Comparison of ENCODE assay signal across 8 cellular contexts in the genomic region with DNA sequence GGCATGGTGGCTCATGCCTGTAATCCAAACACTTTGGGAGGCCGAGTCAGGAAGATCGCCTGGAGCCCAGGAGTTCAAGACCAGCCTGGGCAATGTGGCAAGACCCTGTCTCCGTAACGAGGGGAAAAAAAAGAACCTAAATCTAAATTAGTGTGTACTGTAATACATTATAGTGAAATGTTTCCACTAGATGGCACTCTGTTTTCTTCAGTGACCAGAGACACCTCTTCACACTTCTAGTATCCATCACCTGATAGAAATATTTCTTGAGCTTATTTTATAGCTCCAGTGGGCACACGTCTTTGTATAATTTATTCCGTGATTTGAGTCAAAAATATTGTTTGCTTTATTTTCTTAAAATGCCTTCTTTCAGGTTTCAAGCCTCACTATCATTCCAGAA.
DNase-seq lines count a peak whose midpoint lies in the region; ATAC-seq, FAIRE-seq and TF ChIP-seq lines count a peak whose summit lies in the region.

No MANE protein-coding gene starts in this region.

- 34 to 45% methylated on average over 6 of the region's 6 CpGs for WGBS in tibial nerve, 2 donors

- TF ChIP-seq EP300 in tibial nerve (IDR thresholded peaks at IDR 0.05), result no peak

- H3K9me3 ChIP-seq in tibial nerve, result no peaks in the 10 kb centered on the region

- H3K4me1 ChIP-seq in tibial nerve, result peaks cover 0 to 4% (median 0%) of the 10 kb centered on the region in 4 donors

- no peak for TF ChIP-seq POLR2A in tibial nerve (IDR thresholded peaks at IDR 0.05)

- H3K27ac ChIP-seq in tibial nerve, result no peak overlapping the region

- H3K27me3 ChIP-seq in GM06990 (replicated peaks; ENCODE audit: control insufficient read depth, insufficient read depth, low read length) (no peaks in the 10 kb centered on the region), tibial nerve (no peaks in the 10 kb centered on the region)

- TF ChIP-seq CTCF in GM06990 (IDR thresholded peaks at IDR 0.05; ENCODE audit: insufficient read depth, low read length, poor library complexity, severe bottlenecking), result peak; percentile 37
- TF ChIP-seq CTCF in epithelial cell of proximal tubule (conservative IDR thresholded peaks at IDR 0.05; ENCODE audit: low read depth, low read length), result peak; percentile 47
- TF ChIP-seq CTCF in tibial nerve (IDR thresholded peaks at IDR 0.05), result peak in 3 of 5 experiments; percentile 14 to 38 (median 26)

- H3K36me3 ChIP-seq in GM06990 (ENCODE audit: control insufficient read depth, insufficient read depth, low read length), result no peaks in the 10 kb centered on the region
- H3K36me3 ChIP-seq in tibial nerve, result no peaks in the 10 kb centered on the region

- peak; percentile 63 for ATAC-seq in HG02678 (IDR thresholded peaks at IDR 0.05; ENCODE audit: unreplicated experiment)
- no peak for ATAC-seq in HG02642 (IDR thresholded peaks at IDR 0.05; ENCODE audit: poor library complexity, unreplicated experiment)
- ATAC-seq in HG03571 (IDR thresholded peaks at IDR 0.05; ENCODE audit: unreplicated experiment), result no peak

- H3K4me3 ChIP-seq in GM06990 (replicated peaks; ENCODE audit: low read depth, low read length) (no peak overlapping the region), epithelial cell of proximal tubule (ENCODE audit: low read depth, low read length) (no peak overlapping the region), tibial nerve (peak overlapping the region in 1 of 4 donors; percentile 21)

- no peak for DNase-seq in GM06990 (ENCODE audit: extremely low read depth, insufficient read length)
- peak; percentile 41 for DNase-seq in RCC 7860 (ENCODE audit: low spot score)
- DNase-seq in epithelial cell of proximal tubule (ENCODE audit: low read depth), result no peak
- no peak for DNase-seq in tibial nerve (ENCODE audit: low spot score in 2 of 2)
- DNase-seq in OCI-M2 (lab: John Stamatoyannopoulos, UW; ENCODE audit: unreplicated experiment), result no peak

- FAIRE-seq in RCC 7860 (lab: Jason Lieb, UNC), result peak; percentile 80
